In genomic region chr2:38666578-38666926, GRCh38 we compare ENCODE assay signal across 8 cellular contexts. TPM values are rescaled to one million over a fixed set of nuclear protein-coding genes. Genes with fewer than 3 reads are reported as not detected.
DNase-seq lines count a peak whose midpoint lies in the region; ATAC-seq and TF ChIP-seq lines count a peak whose summit lies in the region.

No MANE protein-coding gene starts in this region.

- no peaks in the 10 kb centered on the region for H3K9me3 ChIP-seq in iPS-18c (ENCODE audit: control insufficient read depth, insufficient read depth, low read length)
- H3K9me3 ChIP-seq in spleen = no peaks in the 10 kb centered on the region

- POLR2A ChIA-PET in activated naive CD8-positive, alpha-beta T cell treated with anti-CD3 and anti-CD28 coated beads, Interleukin-2, amount 10 ng/mL, durations not matched to agents 7 days and 5 days (lab: Charles Lee) = interaction anchor here (0.5 to 6.7 kb wide), 18 partner anchors 9 to 1510 kb away, joined by 3 to 76 read pairs (median 4); partner anchors contain the start of genes EIF2AK2, HNRNPLL and SRSF7

- no peak for DNase-seq in activated naive CD8-positive, alpha-beta T cell treated with anti-CD3 and anti-CD28 coated beads, Interleukin-2, amount 10 ng/mL, durations not matched to agents 7 days and 5 days
- DNase-seq in spleen = no peak
- no peak for DNase-seq in COR-L47 (lab: John Stamatoyannopoulos, UW)
- no peak for DNase-seq in NCI-H2107 treated with DMSO at 0.1 percent for 48 hours (lab: John Stamatoyannopoulos, UW; ENCODE audit: unreplicated experiment)
- no peak for DNase-seq in G401 (ENCODE audit: low spot score)

- H3K27ac Mint-ChIP-seq in activated naive CD8-positive, alpha-beta T cell treated with anti-CD3 and anti-CD28 coated beads, Interleukin-2, amount 10 ng/mL, durations not matched to agents 7 days and 5 days = peak overlapping the region; percentile 92

- peaks cover 54% of the 10 kb centered on the region for H3K4me1 Mint-ChIP-seq in activated naive CD8-positive, alpha-beta T cell treated with anti-CD3 and anti-CD28 coated beads, Interleukin-2, amount 10 ng/mL, durations not matched to agents 7 days and 5 days

- intact Hi-C loops in spleen (cut with DNase I; ENCODE audit: low total_unique reads) = no loop called here

- H3K36me3 Mint-ChIP-seq in activated naive CD8-positive, alpha-beta T cell treated with anti-CD3 and anti-CD28 coated beads, Interleukin-2, amount 10 ng/mL, durations not matched to agents 7 days and 5 days = peaks cover 24% of the 10 kb centered on the region

- H3K4me3 ChIP-seq in iPS-18c (ENCODE audit: insufficient read depth, low read depth, low read length) = peak overlapping the region; percentile 83
- H3K4me3 ChIP-seq in spleen = peak overlapping the region; percentile 54 to 89 (median 60)

- in situ Hi-C loops in G401 (cut with HindIII; ENCODE audit: low sequenced_read_pairs) = no loop called here

- ATAC-seq in GM19397 (IDR thresholded peaks at IDR 0.05; ENCODE audit: unreplicated experiment) (peak; percentile 22), HG03571 (IDR thresholded peaks at IDR 0.05; ENCODE audit: unreplicated experiment) (peak; percentile 29)
- ATAC-seq in activated naive CD8-positive, alpha-beta T cell treated with anti-CD3 and anti-CD28 coated beads, Interleukin-2, amount 10 ng/mL, durations not matched to agents 7 days and 5 days (ENCODE audit: low read depth) = peak; percentile 31

- WGBS in spleen, 5 donors = 12 to 18% (median 15%) methylated on average over 3 of the region's 3 CpGs

- TF ChIP-seq CTCF in spleen (IDR thresholded peaks at IDR 0.05 in 8 of 11, conservative IDR thresholded peaks at IDR 0.05 in 3 of 11) = no peak

- no peaks in the 10 kb centered on the region for H3K27me3 ChIP-seq in spleen (replicated peaks in 1 of 7)

- H3K27ac ChIP-seq in spleen = peak overlapping the region; percentile 60 to 88 (median 77)

- H3K4me3 Mint-ChIP-seq in activated naive CD8-positive, alpha-beta T cell treated with anti-CD3 and anti-CD28 coated beads, Interleukin-2, amount 10 ng/mL, durations not matched to agents 7 days and 5 days = peak overlapping the region; percentile 90

- H3K4me1 ChIP-seq in spleen = peaks cover 7 to 77% (median 32%) of the 10 kb centered on the region in 6 donors

- H3K27me3 Mint-ChIP-seq in activated naive CD8-positive, alpha-beta T cell treated with anti-CD3 and anti-CD28 coated beads, Interleukin-2, amount 10 ng/mL, durations not matched to agents 7 days and 5 days = no peaks in the 10 kb centered on the region

- no peak for TF ChIP-seq POLR2A in spleen (IDR thresholded peaks at IDR 0.05)

- H3K36me3 ChIP-seq in spleen = no peaks in the 10 kb centered on the region

- H3K9me3 Mint-ChIP-seq in activated naive CD8-positive, alpha-beta T cell treated with anti-CD3 and anti-CD28 coated beads, Interleukin-2, amount 10 ng/mL, durations not matched to agents 7 days and 5 days = no peaks in the 10 kb centered on the region

RNA-seq across cellular contexts. Expression of gene GALM, which starts 0.6 kb away (rescaled TPM):
- 10 to 100 TPM; 28.3 to 30.2 TPM for total RNA-seq in activated naive CD8-positive, alpha-beta T cell treated with anti-CD3 and anti-CD28 coated beads, Interleukin-2, amount 10 ng/mL, durations not matched to agents 7 days and 5 days
- total RNA-seq in spleen = 10 to 100 TPM in 4 of 7 donors, 1 to 10 TPM in 3; 5.8 to 22.7 (median 10.1) TPM
- polyA plus RNA-seq in spleen = 1 to 10 TPM; 5.2 to 6.6 (median 6.3) TPM
- 27.0 and 37.0 TPM in 2 replicates for total RNA-seq in G401 (2014; rRNA removed; shearing (Covaris generic))
